7 cellular contexts compared by ENCODE assay signal in genomic region chr12:8179989-8180585, GRCh38. TPM values are rescaled to one million over a fixed set of nuclear protein-coding genes. Genes with fewer than 3 reads are reported as not detected.
DNase-seq lines count a peak whose midpoint lies in the region; ATAC-seq, FAIRE-seq and TF ChIP-seq lines count a peak whose summit lies in the region.
"Not testable (repeated sequence)": the region's sequence is repeated elsewhere in the genome, so short reads cannot be mapped to it uniquely, and the experiment has no call there.

No MANE protein-coding gene starts in this region.

- not testable (repeated sequence) for FAIRE-seq in GM12891 (lab: Jason Lieb, UNC)

- not testable (repeated sequence) for H3K27me3 ChIP-seq in lung (ENCODE audit: control insufficient read depth, insufficient read depth)

- not testable (repeated sequence) for ATAC-seq in lung (ENCODE audit: insufficient read depth, low FRiP score)

- WGBS in lung, 2 donors, result 1% methylated on average over 31 to 43 of the region's 43 CpGs

- not testable (repeated sequence) for TF ChIP-seq POLR2A in GM12891 (IDR thresholded peaks at IDR 0.05; ENCODE audit: low read depth, low read length)

- H3K27ac ChIP-seq in lung (ENCODE audit: low read depth in 1 of 2, low read length in 1 of 2), result peak overlapping the region; percentile 17 to 60

- peak overlapping the region; percentile 36 for H3K4me3 ChIP-seq in lung

- DNase-seq in GM12891 (ENCODE audit: insufficient read length, low spot score) (peak; percentile 49), NCI-H1105 treated with DMSO at 0.1 percent for 48 hours (lab: John Stamatoyannopoulos, UW) (peak; percentile 77), SK-MEL-5 (ENCODE audit: low read depth, low spot score) (peak; percentile 45), epidermal melanocyte (ENCODE audit: insufficient read length, low spot score) (peak; percentile 62), lung (ENCODE audit: low spot score) (peak; percentile 72)
- DNase-seq in activated T-helper 1 cell treated with anti-CD3 and anti-CD28 coated beads, Interleukin-2, amount 50 U/mL, for 16 hours (ENCODE audit: low read depth in 1 of 2, low spot score in 1 of 2), result peak; percentile 28 to 69
- peak; percentile 41 to 72 for DNase-seq in stimulated activated CD4-positive, alpha-beta T cell treated with anti-CD3 and anti-CD28 coated beads, Interleukin-15, amount 100 ng/mL, for 48 hours (ENCODE audit: low read depth in 2 of 2)

- not testable (repeated sequence) for H3K9me3 ChIP-seq in lung (ENCODE audit: control insufficient read depth in 2 of 2, insufficient read depth in 1 of 2, low read length in 1 of 2)

- not testable (repeated sequence) for H3K4me1 ChIP-seq in lung (ENCODE audit: control insufficient read depth in 2 of 2, insufficient read depth in 2 of 2, low read length in 2 of 2)

- in situ Hi-C loops in SK-MEL-5 (cut with HindIII; ENCODE audit: low pct_unique_long_range_greater_than_20kb, low sequenced_read_pairs), result not testable (repeated sequence)

- H3K36me3 ChIP-seq in lung (ENCODE audit: control insufficient read depth in 2 of 2, insufficient read depth in 2 of 2, low read length in 2 of 2), result not testable (repeated sequence)

- peak; percentile 17 for TF ChIP-seq CTCF in lung (IDR thresholded peaks at IDR 0.05; ENCODE audit: control extremely low read depth, extremely low read depth)

RNA-seq across cellular contexts. Expression of gene ZNF705A, which starts 23.3 kb away (rescaled TPM):
- not detected for polyA plus RNA-seq in GM12891 (2012; ENCODE audit: low read depth, missing spikeins)
- not detected in 2 replicates for total RNA-seq in SK-MEL-5 (2014; rRNA removed; shearing (Covaris generic))
- not detected in 2 replicates for polyA plus RNA-seq in SK-MEL-5 (2015; cell fraction: cytosol; rRNA removed)
- not detected in 2 replicates for polyA plus RNA-seq in SK-MEL-5 (2015; cell fraction: nucleus; rRNA removed)
- under 1 TPM in 1 of 2 donors, not detected in 1; 0.28 TPM for total RNA-seq in lung
- polyA plus RNA-seq in lung, result under 1 TPM in 1 of 2 donors, not detected in 1; 0.02 TPM

RNA-seq across cellular contexts. Expression of gene FAM90A1, which starts 47.3 kb away (rescaled TPM):
- 0.35 TPM for polyA plus RNA-seq in GM12891 (2012; ENCODE audit: low read depth, missing spikeins)
- not detected in 2 replicates for total RNA-seq in SK-MEL-5 (2014; rRNA removed; shearing (Covaris generic))
- polyA plus RNA-seq in SK-MEL-5 (2015; cell fraction: cytosol; rRNA removed), result 0.27 TPM in 1 of 2 replicates, not detected in the other
- 0.22 and 0.46 TPM in 2 replicates for polyA plus RNA-seq in SK-MEL-5 (2015; cell fraction: nucleus; rRNA removed)
- total RNA-seq in lung, result under 1 TPM; 0.14 to 0.58 TPM
- polyA plus RNA-seq in lung, result under 1 TPM; 0.24 to 0.35 TPM

RNA-seq across cellular contexts. Expression of gene CLEC4A, which starts 56.7 kb away (rescaled TPM):
- polyA plus RNA-seq in GM12891 (2012; ENCODE audit: low read depth, missing spikeins), result 5.3 TPM
- total RNA-seq in SK-MEL-5 (2014; rRNA removed; shearing (Covaris generic)), result 0.27 and 0.40 TPM in 2 replicates
- not detected in 2 replicates for polyA plus RNA-seq in SK-MEL-5 (2015; cell fraction: cytosol; rRNA removed)
- polyA plus RNA-seq in SK-MEL-5 (2015; cell fraction: nucleus; rRNA removed), result 0.92 TPM in 1 of 2 replicates, not detected in the other
- total RNA-seq in lung, result 10 to 100 TPM in 1 of 2 donors, 1 to 10 TPM in 1; 4.2 to 14.1 TPM
- 10 to 100 TPM in 1 of 2 donors, 1 to 10 TPM in 1; 5.5 to 32.8 TPM for polyA plus RNA-seq in lung
